In genomic region chr4:143184503-143185252, GRCh38 we compare ENCODE assay signal across 1 cellular context.
TF ChIP-seq lines count a peak whose summit lies in the region.

A gene with protein sequence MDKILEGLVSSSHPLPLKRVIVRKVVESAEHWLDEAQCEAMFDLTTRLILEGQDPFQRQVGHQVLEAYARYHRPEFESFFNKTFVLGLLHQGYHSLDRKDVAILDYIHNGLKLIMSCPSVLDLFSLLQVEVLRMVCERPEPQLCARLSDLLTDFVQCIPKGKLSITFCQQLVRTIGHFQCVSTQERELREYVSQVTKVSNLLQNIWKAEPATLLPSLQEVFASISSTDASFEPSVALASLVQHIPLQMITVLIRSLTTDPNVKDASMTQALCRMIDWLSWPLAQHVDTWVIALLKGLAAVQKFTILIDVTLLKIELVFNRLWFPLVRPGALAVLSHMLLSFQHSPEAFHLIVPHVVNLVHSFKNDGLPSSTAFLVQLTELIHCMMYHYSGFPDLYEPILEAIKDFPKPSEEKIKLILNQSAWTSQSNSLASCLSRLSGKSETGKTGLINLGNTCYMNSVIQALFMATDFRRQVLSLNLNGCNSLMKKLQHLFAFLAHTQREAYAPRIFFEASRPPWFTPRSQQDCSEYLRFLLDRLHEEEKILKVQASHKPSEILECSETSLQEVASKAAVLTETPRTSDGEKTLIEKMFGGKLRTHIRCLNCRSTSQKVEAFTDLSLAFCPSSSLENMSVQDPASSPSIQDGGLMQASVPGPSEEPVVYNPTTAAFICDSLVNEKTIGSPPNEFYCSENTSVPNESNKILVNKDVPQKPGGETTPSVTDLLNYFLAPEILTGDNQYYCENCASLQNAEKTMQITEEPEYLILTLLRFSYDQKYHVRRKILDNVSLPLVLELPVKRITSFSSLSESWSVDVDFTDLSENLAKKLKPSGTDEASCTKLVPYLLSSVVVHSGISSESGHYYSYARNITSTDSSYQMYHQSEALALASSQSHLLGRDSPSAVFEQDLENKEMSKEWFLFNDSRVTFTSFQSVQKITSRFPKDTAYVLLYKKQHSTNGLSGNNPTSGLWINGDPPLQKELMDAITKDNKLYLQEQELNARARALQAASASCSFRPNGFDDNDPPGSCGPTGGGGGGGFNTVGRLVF (plus strand): TSS chr4:143184917. CDS start chr4:143185451, 534 bp downstream.

TF ChIP-seq in HEK293, 187 proteins besides CTCF, POLR2A, EP300 and RAD21 (continued from another document and continues in another):
- no peak for TF ChIP-seq ZBTB6 (tag by site-specific recombination; IDR thresholded peaks at IDR 0.05)
- peak; percentile 65 for TF ChIP-seq PATZ1 (tag by site-specific recombination; IDR thresholded peaks at IDR 0.05)
- no peak for TF ChIP-seq ZNF585B (tag by site-specific recombination; IDR thresholded peaks at IDR 0.05)
- TF ChIP-seq ZBTB20 (tag by site-specific recombination; IDR thresholded peaks at IDR 0.05) = no peak
- no peak for TF ChIP-seq ZNF214 (tag by site-specific recombination; IDR thresholded peaks at IDR 0.05; ENCODE audit: borderline replicate concordance)
- TF ChIP-seq HOXD13 (CRISPR knock-in tag; IDR thresholded peaks at IDR 0.05; ENCODE audit: borderline replicate concordance) = no peak
- no peak for TF ChIP-seq RBAK (tag by site-specific recombination; IDR thresholded peaks at IDR 0.05)
- no peak for TF ChIP-seq ZNF404 (tag by site-specific recombination; IDR thresholded peaks at IDR 0.05)
- TF ChIP-seq ZNF2 (tag by site-specific recombination; IDR thresholded peaks at IDR 0.05) = 0 out of 2 replicates have a peak, but pooled peaks have one; percentile 35
- TF ChIP-seq ZBTB44 (tag by site-specific recombination; IDR thresholded peaks at IDR 0.05) = no peak
- no peak for TF ChIP-seq ZNF555 (tag by site-specific recombination; conservative IDR thresholded peaks at IDR 0.05)
- no peak for TF ChIP-seq ZBTB1 (tag by site-specific recombination; IDR thresholded peaks at IDR 0.05)
- TF ChIP-seq ZNF398 (tag by site-specific recombination; IDR thresholded peaks at IDR 0.05) = peak; percentile 98
- TF ChIP-seq GLIS2 (tag by site-specific recombination; IDR thresholded peaks at IDR 0.05) = peak; percentile 77
- TF ChIP-seq ZNF624 (tag by site-specific recombination; IDR thresholded peaks at IDR 0.05) = no peak
- no peak for TF ChIP-seq ZNF155 (tag by site-specific recombination; IDR thresholded peaks at IDR 0.05)
- peak; percentile 58 for TF ChIP-seq ZNF518A (tag by site-specific recombination; conservative IDR thresholded peaks at IDR 0.05; ENCODE audit: low read depth)
- no peak for TF ChIP-seq ZNF239 (tag by site-specific recombination; IDR thresholded peaks at IDR 0.05)
- 0 out of 2 replicates have a peak, but pooled peaks have one; percentile 22 for TF ChIP-seq ZBTB8A (tag by site-specific recombination; IDR thresholded peaks at IDR 0.05)
- TF ChIP-seq SP2 (tag by site-specific recombination; IDR thresholded peaks at IDR 0.05) = peak; percentile 77
- TF ChIP-seq PRDM6 (tag by site-specific recombination; IDR thresholded peaks at IDR 0.05) = peak; percentile 39; the same call in 1 of the 2 replicates
- TF ChIP-seq ZNF169 (tag by site-specific recombination; IDR thresholded peaks at IDR 0.05) = no peak
- TF ChIP-seq ZNF549 (tag by site-specific recombination; IDR thresholded peaks at IDR 0.05) = no peak
- no peak for TF ChIP-seq ZNF791 (tag by site-specific recombination; IDR thresholded peaks at IDR 0.05)
- no peak for TF ChIP-seq ZNF394 (tag by site-specific recombination; IDR thresholded peaks at IDR 0.05; ENCODE audit: borderline replicate concordance)
- TF ChIP-seq ZNF311 (tag by site-specific recombination; IDR thresholded peaks at IDR 0.05; ENCODE audit: borderline replicate concordance) = no peak
- TF ChIP-seq ZNF629 (tag by site-specific recombination; IDR thresholded peaks at IDR 0.05) = 0 out of 2 replicates have a peak, but pooled peaks have one; percentile 59
- no peak for TF ChIP-seq ZNF449 (tag by site-specific recombination; IDR thresholded peaks at IDR 0.05)
- no peak for TF ChIP-seq ZNF664 (tag by site-specific recombination; IDR thresholded peaks at IDR 0.05)
- TF ChIP-seq ZNF501 (tag by site-specific recombination; IDR thresholded peaks at IDR 0.05) = peak; percentile 59; the same call in 1 of the 2 replicates
- TF ChIP-seq, protein P1, sequence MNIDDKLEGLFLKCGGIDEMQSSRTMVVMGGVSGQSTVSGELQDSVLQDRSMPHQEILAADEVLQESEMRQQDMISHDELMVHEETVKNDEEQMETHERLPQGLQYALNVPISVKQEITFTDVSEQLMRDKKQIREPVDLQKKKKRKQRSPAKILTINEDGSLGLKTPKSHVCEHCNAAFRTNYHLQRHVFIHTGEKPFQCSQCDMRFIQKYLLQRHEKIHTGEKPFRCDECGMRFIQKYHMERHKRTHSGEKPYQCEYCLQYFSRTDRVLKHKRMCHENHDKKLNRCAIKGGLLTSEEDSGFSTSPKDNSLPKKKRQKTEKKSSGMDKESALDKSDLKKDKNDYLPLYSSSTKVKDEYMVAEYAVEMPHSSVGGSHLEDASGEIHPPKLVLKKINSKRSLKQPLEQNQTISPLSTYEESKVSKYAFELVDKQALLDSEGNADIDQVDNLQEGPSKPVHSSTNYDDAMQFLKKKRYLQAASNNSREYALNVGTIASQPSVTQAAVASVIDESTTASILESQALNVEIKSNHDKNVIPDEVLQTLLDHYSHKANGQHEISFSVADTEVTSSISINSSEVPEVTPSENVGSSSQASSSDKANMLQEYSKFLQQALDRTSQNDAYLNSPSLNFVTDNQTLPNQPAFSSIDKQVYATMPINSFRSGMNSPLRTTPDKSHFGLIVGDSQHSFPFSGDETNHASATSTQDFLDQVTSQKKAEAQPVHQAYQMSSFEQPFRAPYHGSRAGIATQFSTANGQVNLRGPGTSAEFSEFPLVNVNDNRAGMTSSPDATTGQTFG (tag by site-specific recombination; IDR thresholded peaks at IDR 0.05; ENCODE audit: borderline replicate concordance) = no peak
- no peak for TF ChIP-seq ZNF140 (tag by site-specific recombination; IDR thresholded peaks at IDR 0.05)
- TF ChIP-seq ZNF23 (tag by site-specific recombination; IDR thresholded peaks at IDR 0.05; ENCODE audit: borderline replicate concordance) = no peak
- TF ChIP-seq ZNF221 (tag by site-specific recombination; IDR thresholded peaks at IDR 0.05; ENCODE audit: borderline replicate concordance) = no peak
- TF ChIP-seq PBX3 (CRISPR knock-in tag; IDR thresholded peaks at IDR 0.05) = no peak
